2 cellular contexts compared by ENCODE assay signal in genomic region chr12:131752457-131752856, GRCh38.
TF ChIP-seq lines count a peak whose summit lies in the region.

No MANE protein-coding gene starts in this region.

TF ChIP-seq in IMR-90, 13 proteins besides CTCF, POLR2A, EP300 and RAD21:
- no peak for TF ChIP-seq FOS (IDR thresholded peaks at IDR 0.05; ENCODE audit: low read depth, low read length)

TF ChIP-seq in H1, 55 proteins besides CTCF, POLR2A, EP300 and RAD21:
- peak; percentile 74 to 85; a peak in 3 of 4 replicates for TF ChIP-seq SIN3A (conservative IDR thresholded peaks at IDR 0.05 in 1 of 2, IDR thresholded peaks at IDR 0.05 in 1 of 2; ENCODE audit: low read depth in 1 of 2, low read length in 2 of 2)
- peak; percentile 90 for TF ChIP-seq E2F6 (IDR thresholded peaks at IDR 0.05)
- peak; percentile 47; the same call in 1 of the 2 replicates for TF ChIP-seq TEAD4 (IDR thresholded peaks at IDR 0.05; ENCODE audit: low read depth, low read length)
- TF ChIP-seq, protein P1, sequence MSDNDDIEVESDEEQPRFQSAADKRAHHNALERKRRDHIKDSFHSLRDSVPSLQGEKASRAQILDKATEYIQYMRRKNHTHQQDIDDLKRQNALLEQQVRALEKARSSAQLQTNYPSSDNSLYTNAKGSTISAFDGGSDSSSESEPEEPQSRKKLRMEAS (IDR thresholded peaks at IDR 0.05): peak; percentile 92
- TF ChIP-seq HDAC6 (IDR thresholded peaks at IDR 0.05; ENCODE audit: low read depth, low read length): no peak
- peak; percentile 72; the same call in 1 of the 2 replicates for TF ChIP-seq TCF12 (IDR thresholded peaks at IDR 0.05; ENCODE audit: low read depth, low read length)
- TF ChIP-seq RXRA (IDR thresholded peaks at IDR 0.05; ENCODE audit: insufficient read depth, low read depth, low read length): no peak
